33 cellular contexts compared by ENCODE assay signal in the genomic region with DNA sequence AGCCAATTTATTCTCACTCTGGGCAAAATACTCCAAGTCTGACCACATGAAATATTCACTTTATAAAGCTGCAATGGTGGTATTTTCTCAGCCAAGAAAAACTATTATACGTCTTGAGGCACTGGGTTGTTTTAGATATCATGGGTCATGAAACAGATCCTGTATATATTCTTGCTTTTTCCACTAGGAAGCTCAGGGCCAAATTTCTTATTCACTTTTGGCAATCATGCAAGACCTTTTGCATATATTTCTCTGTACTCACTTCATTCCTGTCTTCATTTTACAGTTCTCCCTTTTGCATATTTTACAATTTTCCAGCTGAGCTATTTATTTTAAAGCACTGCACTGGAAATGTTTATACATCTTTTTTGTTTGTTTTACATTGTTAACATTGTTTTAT. TPM values are rescaled to one million over a fixed set of nuclear protein-coding genes. Genes with fewer than 3 reads are reported as not detected.
DNase-seq lines count a peak whose midpoint lies in the region; ATAC-seq, FAIRE-seq and TF ChIP-seq lines count a peak whose summit lies in the region.
"Had no signal": no experiment of that assay in that cellular context is flagged by ENCODE, and none has a peak within 500 bp of the region (broad histone marks: within the 10 kb centered on the region; RNA-seq: fewer than 3 reads in every experiment).

No MANE protein-coding gene starts in this region.

- H3K4me3 ChIP-seq in AG04450 (ENCODE audit: low read depth, low read length), result no peak overlapping the region
- H3K4me3 ChIP-seq: BLaER1 treated with 17β-estradiol and CSF1 and Interleukin-3, amounts not matched to agents 10 nM and 100 nM; PC-9; skin epidermis; tibial artery had no signal

- H3K36me3 Mint-ChIP-seq in HFFc6 (ENCODE audit: low read depth) (peaks cover 5% of the 10 kb centered on the region), type B pancreatic cell (no peaks in the 10 kb centered on the region)
- H3K36me3 Mint-ChIP-seq in activated T-helper 2 cell treated with anti-CD3 and anti-CD28 coated beads, Interferon-gamma antibody, Interleukin-2, Interleukin-4, amounts not matched to agents 10 μg/mL and 5 μg/mL and 100 μg/mL, durations not matched to agents 14 hours and 24 hours and 36 hours (ENCODE audit: low read depth), result no peaks in the 10 kb centered on the region
- H3K36me3 Mint-ChIP-seq: brain, immature natural killer cell, mesothelial cell of epicardium, naive B cell had no signal

- TF ChIP-seq CTCF in AG04450 (IDR thresholded peaks at IDR 0.05; ENCODE audit: low read depth, low read length), result no peak
- no peak for TF ChIP-seq CTCF in HFFc6 (IDR thresholded peaks at IDR 0.05)
- TF ChIP-seq CTCF in type B pancreatic cell (conservative IDR thresholded peaks at IDR 0.05), result no peak

- H3K4me1 Mint-ChIP-seq in HFFc6 (ENCODE audit: low read depth), result peaks cover 59% of the 10 kb centered on the region
- no peaks in the 10 kb centered on the region for H3K4me1 Mint-ChIP-seq in type B pancreatic cell (ENCODE audit: unreplicated experiment)
- no peaks in the 10 kb centered on the region for H3K4me1 Mint-ChIP-seq in activated T-helper 2 cell treated with anti-CD3 and anti-CD28 coated beads, Interferon-gamma antibody, Interleukin-2, Interleukin-4, amounts not matched to agents 10 μg/mL and 5 μg/mL and 100 μg/mL, durations not matched to agents 14 hours and 24 hours and 36 hours (ENCODE audit: low read depth)
- H3K4me1 Mint-ChIP-seq: activated CD4-positive, alpha-beta T cell treated with anti-CD3 and anti-CD28 coated beads for 36 hours; brain; immature natural killer cell; mesothelial cell of epicardium; naive B cell; stimulated activated naive CD8-positive, alpha-beta T cell treated with anti-CD3 and anti-CD28 coated beads, Interleukin-15, amount 100 ng/mL, for 72 hours had no signal

- POLR2A ChIA-PET in AG04450 (lab: Yijun Ruan, JAX), result interaction anchor here (0.5 to 0.8 kb wide), 4 partner anchors 51 to 416 kb away, joined by 4 to 7 read pairs (median 4); no protein-coding TSS in a partner anchor

- intact Hi-C loops in activated T-helper 2 cell treated with anti-CD3 and anti-CD28 coated beads, Interferon-gamma antibody, Interleukin-2, Interleukin-4, amounts not matched to agents 10 μg/mL and 5 μg/mL and 100 μg/mL, durations not matched to agents 14 hours and 24 hours and 36 hours (cut with micrococcal nuclease), result no loop called here

- peak overlapping the region; percentile 97 for H3K27ac Mint-ChIP-seq in HFFc6
- H3K27ac Mint-ChIP-seq in type B pancreatic cell, result no peak overlapping the region
- H3K27ac Mint-ChIP-seq in activated T-helper 2 cell treated with anti-CD3 and anti-CD28 coated beads, Interferon-gamma antibody, Interleukin-2, Interleukin-4, amounts not matched to agents 10 μg/mL and 5 μg/mL and 100 μg/mL, durations not matched to agents 14 hours and 24 hours and 36 hours, result no peak overlapping the region
- H3K27ac Mint-ChIP-seq: activated CD4-positive, alpha-beta T cell treated with anti-CD3 and anti-CD28 coated beads for 36 hours; activated T-cell treated with anti-CD3 and anti-CD28 coated beads, Interleukin-2, amount 50 U/mL, for 24 hours; brain; immature natural killer cell; mesothelial cell of epicardium; naive B cell; stimulated activated naive CD8-positive, alpha-beta T cell treated with anti-CD3 and anti-CD28 coated beads, Interleukin-15, amount 100 ng/mL, for 72 hours; T-helper 2 cell treated with Interferon-gamma antibody and Interleukin-4, amounts not matched to agents 5 μg/mL and 100 μg/mL, for 36 hours had no signal

- H3K4me3 Mint-ChIP-seq in HFFc6 (peak overlapping the region; percentile 9; the same call in 1 of the 2 replicates), type B pancreatic cell (no peak overlapping the region)
- H3K4me3 Mint-ChIP-seq in activated T-helper 2 cell treated with anti-CD3 and anti-CD28 coated beads, Interferon-gamma antibody, Interleukin-2, Interleukin-4, amounts not matched to agents 10 μg/mL and 5 μg/mL and 100 μg/mL, durations not matched to agents 14 hours and 24 hours and 36 hours (ENCODE audit: low read depth), result no peak overlapping the region
- H3K4me3 Mint-ChIP-seq: activated CD4-positive, alpha-beta T cell treated with anti-CD3 and anti-CD28 coated beads for 36 hours; activated T-cell treated with anti-CD3 and anti-CD28 coated beads, Interleukin-2, amount 50 U/mL, for 24 hours; brain; immature natural killer cell; mesothelial cell of epicardium; naive B cell; stimulated activated naive CD8-positive, alpha-beta T cell treated with anti-CD3 and anti-CD28 coated beads, Interleukin-15, amount 100 ng/mL, for 72 hours; T-helper 2 cell treated with Interferon-gamma antibody and Interleukin-4, amounts not matched to agents 5 μg/mL and 100 μg/mL, for 36 hours had no signal

- H3K27me3 Mint-ChIP-seq in HFFc6 (ENCODE audit: insufficient read depth), result peaks cover 2% of the 10 kb centered on the region
- H3K27me3 Mint-ChIP-seq in type B pancreatic cell, result no peaks in the 10 kb centered on the region
- peaks cover 9% of the 10 kb centered on the region for H3K27me3 Mint-ChIP-seq in activated T-helper 2 cell treated with anti-CD3 and anti-CD28 coated beads, Interferon-gamma antibody, Interleukin-2, Interleukin-4, amounts not matched to agents 10 μg/mL and 5 μg/mL and 100 μg/mL, durations not matched to agents 14 hours and 24 hours and 36 hours (ENCODE audit: low read depth)
- H3K27me3 Mint-ChIP-seq: stimulated activated naive CD8-positive, alpha-beta T cell treated with anti-CD3 and anti-CD28 coated beads, Interleukin-15, amount 100 ng/mL, for 72 hours had no signal

- no peaks in the 10 kb centered on the region; the same call in 1 of the 2 replicates for H3K9me3 Mint-ChIP-seq in HFFc6
- peaks cover 5% of the 10 kb centered on the region for H3K9me3 Mint-ChIP-seq in type B pancreatic cell
- H3K9me3 Mint-ChIP-seq in activated T-helper 2 cell treated with anti-CD3 and anti-CD28 coated beads, Interferon-gamma antibody, Interleukin-2, Interleukin-4, amounts not matched to agents 10 μg/mL and 5 μg/mL and 100 μg/mL, durations not matched to agents 14 hours and 24 hours and 36 hours, result no peaks in the 10 kb centered on the region
- H3K9me3 Mint-ChIP-seq: immature natural killer cell; stimulated activated naive CD8-positive, alpha-beta T cell treated with anti-CD3 and anti-CD28 coated beads, Interleukin-15, amount 100 ng/mL, for 72 hours; T-helper 2 cell treated with Interferon-gamma antibody and Interleukin-4, amounts not matched to agents 5 μg/mL and 100 μg/mL, for 36 hours had no signal

- peak; percentile 63 for DNase-seq in AG04450 (ENCODE audit: low read depth, low spot score)
- peak; percentile 67 for DNase-seq in HFFc6
- DNase-seq in kidney glomerular epithelial cell (lab: John Stamatoyannopoulos, UW), result peak; percentile 20
- DNase-seq in COLO668 (lab: John Stamatoyannopoulos, UW; ENCODE audit: unreplicated experiment), result no peak
- no peak for DNase-seq in type B pancreatic cell (ENCODE audit: extremely low spot score, unreplicated experiment)
- DNase-seq in activated T-helper 2 cell treated with anti-CD3 and anti-CD28 coated beads, Interferon-gamma antibody, Interleukin-2, Interleukin-4, amounts not matched to agents 10 μg/mL and 5 μg/mL and 100 μg/mL, durations not matched to agents 14 hours and 24 hours and 36 hours (ENCODE audit: low spot score), result no peak
- DNase-seq: activated CD4-positive, alpha-beta T cell treated with anti-CD3 and anti-CD28 coated beads for 36 hours; activated gamma-delta T cell treated with Interleukin-2 at 50 U/mL for 16 hours; activated T-cell treated with anti-CD3 and anti-CD28 coated beads, Interleukin-2, amount 50 U/mL, for 24 hours; hypothalamus; immature natural killer cell; left ventricle myocardium superior; naive B cell; NCI-H1048; NCI-H187; NCI-H2171 treated with DMSO at 0.1 percent for 48 hours; NCI-H510A treated with DMSO at 0.1 percent for 48 hours; NK-92 treated with Interleukin-12 subunit alpha and Interleukin-12 subunit beta, amount 100 ng/mL, for 24 hours; nucleus accumbens; PC-9; stimulated activated naive CD8-positive, alpha-beta T cell treated with anti-CD3 and anti-CD28 coated beads, Interleukin-15, amount 100 ng/mL, for 72 hours; tibial artery had no signal

- H3K9me3 ChIP-seq in AG04450 (ENCODE audit: control insufficient read depth, insufficient read depth, low read length), result no peaks in the 10 kb centered on the region
- H3K9me3 ChIP-seq: BLaER1 treated with 17β-estradiol and CSF1 and Interleukin-3, amounts not matched to agents 10 nM and 100 nM; tibial artery had no signal

- H3K27me3 ChIP-seq in AG04450 (ENCODE audit: control insufficient read depth, insufficient read depth, low read length), result peaks cover 12% of the 10 kb centered on the region
- H3K27me3 ChIP-seq: BLaER1 treated with 17β-estradiol and CSF1 and Interleukin-3, amounts not matched to agents 10 nM and 100 nM; tibial artery had no signal

- FAIRE-seq in endometrium (lab: Jason Lieb, UNC), result peak; percentile 90
- FAIRE-seq: H54 had no signal

- no peak for ATAC-seq in GM18520 (IDR thresholded peaks at IDR 0.05; ENCODE audit: unreplicated experiment)
- ATAC-seq: activated CD4-positive, alpha-beta T cell treated with anti-CD3 and anti-CD28 coated beads for 36 hours; left ventricle myocardium superior; Right ventricle myocardium inferior; stimulated activated naive CD8-positive, alpha-beta T cell treated with anti-CD3 and anti-CD28 coated beads, Interleukin-15, amount 100 ng/mL, for 72 hours had no signal

- no peak overlapping the region for H3K27ac ChIP-seq in AG04450 (ENCODE audit: low read depth, low read length)
- H3K27ac ChIP-seq: BLaER1 treated with 17β-estradiol and CSF1 and Interleukin-3, amounts not matched to agents 10 nM and 100 nM; epithelial cell of prostate; PC-9; skin epidermis; tibial artery had no signal

- CTCF ChIA-PET in AG04450 (lab: Charles Lee), result interaction anchor here (0.9 to 1.0 kb wide), 2 partner anchors 9 to 117 kb away, joined by 3 to 5 read pairs; no protein-coding TSS in a partner anchor

RNA-seq across cellular contexts. Expression of a gene that starts 49.8 kb away (rescaled TPM):
- polyA plus RNA-seq in AG04450 (2011; rRNA removed), result 2.4 and 3.2 TPM in 2 replicates
- polyA minus RNA-seq in AG04450 (2011; rRNA and poly(A)+ RNA removed), result 8.6 and 10.6 TPM in 2 replicates
- total RNA-seq in HFFc6 (2021; fragmentation: NEBNext Ultra II Directional; extraction: Animal tissue kit (Norgen Biotek cat#: 25700)), result 1 to 10 TPM; 3.1 to 9.3 (median 7.6) TPM
- total RNA-seq in type B pancreatic cell (ENCODE audit: low replicate concordance), result 6.3 and 6.4 TPM in 2 replicates
- total RNA-seq in activated T-helper 2 cell treated with anti-CD3 and anti-CD28 coated beads, Interferon-gamma antibody, Interleukin-2, Interleukin-4, amounts not matched to agents 10 μg/mL and 5 μg/mL and 100 μg/mL, durations not matched to agents 14 hours and 24 hours and 36 hours, result not detected in 2 replicates
- total RNA-seq: activated CD4-positive, alpha-beta T cell treated with anti-CD3 and anti-CD28 coated beads for 36 hours; activated CD8-positive, alpha-beta memory T cell treated with anti-CD3 and anti-CD28 coated beads for 36 hours had no signal
- polyA plus RNA-seq: immature natural killer cell had no signal

Comparison
In these comparisons a context has a peak if more than half of its experiments do, and no peak if none do; other contexts are left out.
1. DNase-seq: peak in AG04450 (single experiment), HFFc6 (single experiment) and kidney glomerular epithelial cell (single experiment); none in COLO668 (single experiment), type B pancreatic cell (single experiment) and activated T-helper 2 cell treated with anti-CD3 and anti-CD28 coated beads, Interferon-gamma antibody, Interleukin-2, Interleukin-4, amounts not matched to agents 10 μg/mL and 5 μg/mL and 100 μg/mL, durations not matched to agents 14 hours and 24 hours and 36 hours (single experiment).